ENCODE assay signal across 8 cellular contexts in genomic region chr4:5050520-5050955, GRCh38. TPM values are rescaled to one million over a fixed set of nuclear protein-coding genes. Genes with fewer than 3 reads are reported as not detected.
DNase-seq lines count a peak whose midpoint lies in the region; ATAC-seq and TF ChIP-seq lines count a peak whose summit lies in the region.
"Had no signal": no experiment of that assay in that cellular context is flagged by ENCODE, and none has a peak within 500 bp of the region (broad histone marks: within the 10 kb centered on the region; RNA-seq: fewer than 3 reads in every experiment).

No MANE protein-coding gene starts in this region.

- H3K27me3 ChIP-seq in OCI-LY3 (ENCODE audit: low read depth, low read length) = 0 out of 2 replicates have a peak, but pooled peaks cover 4% of the 10 kb centered on the region
- peaks cover 37% of the 10 kb centered on the region for H3K27me3 ChIP-seq in iPS-15b (ENCODE audit: control insufficient read depth, insufficient read depth, low read length)
- no peaks in the 10 kb centered on the region for H3K27me3 ChIP-seq in rectal smooth muscle tissue (ENCODE audit: control insufficient read depth, insufficient read depth, low read length)

- peak; percentile 42 for TF ChIP-seq CTCF in OCI-LY3 (IDR thresholded peaks at IDR 0.05; ENCODE audit: low read depth, low read length)
- TF ChIP-seq CTCF in MCF 10A (IDR thresholded peaks at IDR 0.05; ENCODE audit: unreplicated experiment) = peak; percentile 72

- no peaks in the 10 kb centered on the region for H4K20me1 ChIP-seq in OCI-LY3 (ENCODE audit: insufficient read depth, low read length)

- H3K27me3 Mint-ChIP-seq in MCF 10A (ENCODE audit: insufficient read depth, unreplicated experiment) = no peaks in the 10 kb centered on the region

- intact Hi-C loops in MCF 10A (cut with micrococcal nuclease) = loop anchor here (1.0 to 10.0 kb wide), 4 partner anchors 92 to 763 kb away; partner anchors contain the start of gene EVC

- H2AFZ ChIP-seq in OCI-LY3 (ENCODE audit: low read depth, low read length) = no peak overlapping the region

- H3K9me3 ChIP-seq in OCI-LY3 (ENCODE audit: insufficient read depth, low read length) = no peaks in the 10 kb centered on the region
- no peaks in the 10 kb centered on the region for H3K9me3 ChIP-seq in iPS-15b (ENCODE audit: control insufficient read depth, insufficient read depth, low read length)

- H3K9me3 Mint-ChIP-seq in MCF 10A (ENCODE audit: unreplicated experiment) = no peaks in the 10 kb centered on the region

- ATAC-seq in HG03097 (IDR thresholded peaks at IDR 0.05; ENCODE audit: low FRiP score, unreplicated experiment) = peak; percentile 57
- ATAC-seq in GM19452 (IDR thresholded peaks at IDR 0.05; ENCODE audit: unreplicated experiment) = no peak

- H3K4me3 ChIP-seq in OCI-LY3 (ENCODE audit: low read length) (no peak overlapping the region), iPS-15b (ENCODE audit: low read depth, low read length) (peak overlapping the region; percentile 81), rectal smooth muscle tissue (ENCODE audit: low read length) (peak overlapping the region; percentile 70)

- POLR2A ChIA-PET in MCF 10A (lab: Yijun Ruan, JAX) = no interaction called here

- no peak overlapping the region for H3K27ac ChIP-seq in OCI-LY3 (ENCODE audit: low read length)
- H3K27ac ChIP-seq in rectal smooth muscle tissue (ENCODE audit: low read depth, low read length) = no peak overlapping the region
- H3K27ac ChIP-seq: epithelial cell of prostate had no signal

- H3K36me3 ChIP-seq in OCI-LY3 (replicated peaks; ENCODE audit: low read depth, low read length) (no peaks in the 10 kb centered on the region), iPS-15b (ENCODE audit: control insufficient read depth, insufficient read depth, low read length) (no peaks in the 10 kb centered on the region), rectal smooth muscle tissue (ENCODE audit: control insufficient read depth, insufficient read depth, low read length) (no peaks in the 10 kb centered on the region)

- BruUV-seq in MCF 10A (replicated peaks; lab: Mats Ljungman, UMichigan) = no TSS peak

- H3K4me2 ChIP-seq in OCI-LY3 (ENCODE audit: low read length) = no peak overlapping the region

- CTCF ChIA-PET in MCF 10A (lab: Yijun Ruan, JAX) = interaction anchor here (0.6 to 1.7 kb wide), 11 partner anchors 12 to 941 kb away, joined by 3 to 6 read pairs (median 4); no protein-coding TSS in a partner anchor

- H3K36me3 Mint-ChIP-seq in MCF 10A (ENCODE audit: insufficient read depth, unreplicated experiment) = no peaks in the 10 kb centered on the region

- DNase-seq in ELF-1 (ENCODE audit: low read depth, low spot score) = peak; percentile 80
- peak; percentile 68 for DNase-seq in MCF 10A (ENCODE audit: unreplicated experiment)

- no peak overlapping the region for H3K27ac Mint-ChIP-seq in MCF 10A (ENCODE audit: low read depth, unreplicated experiment)

- no peaks in the 10 kb centered on the region for H3K4me1 ChIP-seq in OCI-LY3 (ENCODE audit: low read length)
- H3K4me1 ChIP-seq in iPS-15b (ENCODE audit: control insufficient read depth, insufficient read depth, low read length) = peaks cover 2% of the 10 kb centered on the region
- H3K4me1 ChIP-seq in rectal smooth muscle tissue (ENCODE audit: control insufficient read depth, insufficient read depth, low read length) = peaks cover 5% of the 10 kb centered on the region

- H3K79me2 ChIP-seq in OCI-LY3 (ENCODE audit: low read length) = no peaks in the 10 kb centered on the region

- H3K9ac ChIP-seq in OCI-LY3 (ENCODE audit: low read length) = no peak overlapping the region
- H3K9ac ChIP-seq in iPS-15b (ENCODE audit: low read depth, low read length) = peak overlapping the region; percentile 60
- peak overlapping the region; percentile 29 for H3K9ac ChIP-seq in rectal smooth muscle tissue (ENCODE audit: low read length)

- H3K4me1 Mint-ChIP-seq in MCF 10A (ENCODE audit: insufficient read depth, unreplicated experiment) = no peaks in the 10 kb centered on the region

- peak overlapping the region; percentile 68 for H3K4me3 Mint-ChIP-seq in MCF 10A (ENCODE audit: unreplicated experiment)

RNA-seq across cellular contexts. Expression of gene STK32B, which starts 0.7 kb away (rescaled TPM):
- total RNA-seq in MCF 10A (2022) = not detected in 2 replicates

RNA-seq across cellular contexts. Expression of gene CYTL1, which starts 31.3 kb away (rescaled TPM):
- total RNA-seq in MCF 10A (2022) = not detected in 2 replicates
